ENCODE assay signal across 8 cellular contexts in genomic region chr2:98664323-98664722, GRCh38. TPM values are rescaled to one million over a fixed set of nuclear protein-coding genes. Genes with fewer than 3 reads are reported as not detected.
DNase-seq lines count a peak whose midpoint lies in the region; ATAC-seq and TF ChIP-seq lines count a peak whose summit lies in the region.

No MANE protein-coding gene starts in this region.

- POLR2A ChIA-PET in activated CD4-positive, alpha-beta T cell treated with anti-CD3 and anti-CD28 coated beads, Interleukin-2, amount 10 ng/mL, durations not matched to agents 7 days and 5 days (lab: Charles Lee) = no interaction called here

- H3K27ac Mint-ChIP-seq in activated CD4-positive, alpha-beta T cell treated with anti-CD3 and anti-CD28 coated beads, Interleukin-2, amount 10 ng/mL, durations not matched to agents 7 days and 5 days = peak overlapping the region; percentile 99
- peak overlapping the region; percentile 83 to 99 for H3K27ac Mint-ChIP-seq in stimulated activated naive CD8-positive, alpha-beta T cell treated with anti-CD3 and anti-CD28 coated beads, Interleukin-15, amount 100 ng/mL, for 72 hours

- peak; percentile 82 for ATAC-seq in stimulated activated naive CD8-positive, alpha-beta T cell treated with anti-CD3 and anti-CD28 coated beads, Interleukin-15, amount 100 ng/mL, for 72 hours
- ATAC-seq in GM18873 (IDR thresholded peaks at IDR 0.05; ENCODE audit: low FRiP score, unreplicated experiment) (no peak), GM19035 (IDR thresholded peaks at IDR 0.05; ENCODE audit: unreplicated experiment) (no peak)

- DNase-seq in activated T-cell treated with anti-CD3 and anti-CD28 coated beads for 4 hours (peak; percentile 29), fibroblast of mammary gland (ENCODE audit: low read depth) (peak; percentile 23), GDM1 (lab: John Stamatoyannopoulos, UW) (no peak)
- no peak for DNase-seq in activated T-cell treated with anti-CD3 and anti-CD28 coated beads, Interleukin-2, amount 50 U/mL, for 1 hour
- DNase-seq in activated CD4-positive, alpha-beta T cell treated with anti-CD3 and anti-CD28 coated beads, Interleukin-2, amount 10 ng/mL, durations not matched to agents 7 days and 5 days = peak; percentile 81
- DNase-seq in stimulated activated naive CD8-positive, alpha-beta T cell treated with anti-CD3 and anti-CD28 coated beads, Interleukin-15, amount 100 ng/mL, for 72 hours = peak; percentile 56 to 77

- peak overlapping the region; percentile 78 for H3K4me3 Mint-ChIP-seq in activated CD4-positive, alpha-beta T cell treated with anti-CD3 and anti-CD28 coated beads, Interleukin-2, amount 10 ng/mL, durations not matched to agents 7 days and 5 days
- peak overlapping the region; percentile 16 to 61 for H3K4me3 Mint-ChIP-seq in stimulated activated naive CD8-positive, alpha-beta T cell treated with anti-CD3 and anti-CD28 coated beads, Interleukin-15, amount 100 ng/mL, for 72 hours

- H3K27me3 Mint-ChIP-seq in activated CD4-positive, alpha-beta T cell treated with anti-CD3 and anti-CD28 coated beads, Interleukin-2, amount 10 ng/mL, durations not matched to agents 7 days and 5 days = no peaks in the 10 kb centered on the region
- no peaks in the 10 kb centered on the region for H3K27me3 Mint-ChIP-seq in stimulated activated naive CD8-positive, alpha-beta T cell treated with anti-CD3 and anti-CD28 coated beads, Interleukin-15, amount 100 ng/mL, for 72 hours

- peaks cover 70% of the 10 kb centered on the region for H3K4me1 Mint-ChIP-seq in activated CD4-positive, alpha-beta T cell treated with anti-CD3 and anti-CD28 coated beads, Interleukin-2, amount 10 ng/mL, durations not matched to agents 7 days and 5 days
- peaks cover 64% of the 10 kb centered on the region for H3K4me1 Mint-ChIP-seq in stimulated activated naive CD8-positive, alpha-beta T cell treated with anti-CD3 and anti-CD28 coated beads, Interleukin-15, amount 100 ng/mL, for 72 hours

- TF ChIP-seq CTCF in fibroblast of mammary gland (conservative IDR thresholded peaks at IDR 0.05; ENCODE audit: control insufficient read depth, insufficient read depth, low read depth, low read length) = no peak

- H3K36me3 Mint-ChIP-seq in activated CD4-positive, alpha-beta T cell treated with anti-CD3 and anti-CD28 coated beads, Interleukin-2, amount 10 ng/mL, durations not matched to agents 7 days and 5 days (ENCODE audit: low read depth) = peaks cover 78% of the 10 kb centered on the region

- CTCF ChIA-PET in activated CD4-positive, alpha-beta T cell treated with anti-CD3 and anti-CD28 coated beads, Interleukin-2, amount 10 ng/mL, durations not matched to agents 7 days and 5 days (lab: Charles Lee) = interaction anchor here (0.6 to 2.0 kb wide), 7 partner anchors 8 to 183 kb away, joined by 3 to 7 read pairs (median 3); no protein-coding TSS in a partner anchor

- no peak overlapping the region for H3K4me3 ChIP-seq in fibroblast of mammary gland (ENCODE audit: control insufficient read depth, low read depth, low read length)

- H3K9me3 Mint-ChIP-seq in activated CD4-positive, alpha-beta T cell treated with anti-CD3 and anti-CD28 coated beads, Interleukin-2, amount 10 ng/mL, durations not matched to agents 7 days and 5 days = peaks cover 41% of the 10 kb centered on the region
- peaks cover 28 to 32% of the 10 kb centered on the region in 2 donors for H3K9me3 Mint-ChIP-seq in stimulated activated naive CD8-positive, alpha-beta T cell treated with anti-CD3 and anti-CD28 coated beads, Interleukin-15, amount 100 ng/mL, for 72 hours

RNA-seq across cellular contexts. Expression of gene UNC50, which starts 55.9 kb away (rescaled TPM):
- 10 to 100 TPM; 25.6 to 31.1 TPM for total RNA-seq in activated CD4-positive, alpha-beta T cell treated with anti-CD3 and anti-CD28 coated beads, Interleukin-2, amount 10 ng/mL, durations not matched to agents 7 days and 5 days

RNA-seq across cellular contexts. Expression of gene COA5, which starts 56.0 kb away (rescaled TPM):
- total RNA-seq in activated CD4-positive, alpha-beta T cell treated with anti-CD3 and anti-CD28 coated beads, Interleukin-2, amount 10 ng/mL, durations not matched to agents 7 days and 5 days = 10 to 100 TPM; 21.6 to 25.3 TPM

Comparison
In these comparisons a context has a peak if more than half of its experiments do, and no peak if none do; other contexts are left out.
1. DNase-seq: peak in activated T-cell treated with anti-CD3 and anti-CD28 coated beads for 4 hours (single experiment), activated CD4-positive, alpha-beta T cell treated with anti-CD3 and anti-CD28 coated beads, Interleukin-2, amount 10 ng/mL, durations not matched to agents 7 days and 5 days (single experiment), fibroblast of mammary gland (single experiment) and stimulated activated naive CD8-positive, alpha-beta T cell treated with anti-CD3 and anti-CD28 coated beads, Interleukin-15, amount 100 ng/mL, for 72 hours (2 of 2); none in activated T-cell treated with anti-CD3 and anti-CD28 coated beads, Interleukin-2, amount 50 U/mL, for 1 hour (single experiment) and GDM1 (single experiment).